ENCODE assay signal across 8 cellular contexts in genomic region chr3:37862219-37862711, GRCh38. TPM values are rescaled to one million over a fixed set of nuclear protein-coding genes. Genes with fewer than 3 reads are reported as not detected.
DNase-seq lines count a peak whose midpoint lies in the region; ATAC-seq, FAIRE-seq and TF ChIP-seq lines count a peak whose summit lies in the region.

No MANE protein-coding gene starts in this region.

- H3K4me3 Mint-ChIP-seq in activated T-cell treated with anti-CD3 and anti-CD28 coated beads, Interleukin-2, amount 50 U/mL, for 24 hours, result peak overlapping the region; percentile 79

- peaks cover 23% of the 10 kb centered on the region for H3K4me1 Mint-ChIP-seq in activated T-cell treated with anti-CD3 and anti-CD28 coated beads, Interleukin-2, amount 50 U/mL, for 24 hours (ENCODE audit: low read depth)

- no peaks in the 10 kb centered on the region for H3K36me3 ChIP-seq in neuron (ENCODE audit: insufficient read depth, low read length)

- peak overlapping the region; percentile 7 for H2AFZ ChIP-seq in neuron (ENCODE audit: low read depth, low read length)

- H3K9me3 ChIP-seq in neuron (ENCODE audit: low read length), result no peaks in the 10 kb centered on the region

- H3K9me3 Mint-ChIP-seq in activated T-cell treated with anti-CD3 and anti-CD28 coated beads, Interleukin-2, amount 50 U/mL, for 24 hours, result no peaks in the 10 kb centered on the region

- peaks cover 26% of the 10 kb centered on the region for H3K27me3 Mint-ChIP-seq in activated T-cell treated with anti-CD3 and anti-CD28 coated beads, Interleukin-2, amount 50 U/mL, for 24 hours

- peak; percentile 32 for FAIRE-seq in urothelium cell line (lab: Jason Lieb, UNC)

- no peaks in the 10 kb centered on the region for H3K27me3 ChIP-seq in neuron (ENCODE audit: insufficient read depth, low read length)

- H3K4me1 ChIP-seq in neuron (ENCODE audit: insufficient read depth, low read length), result peaks cover 19% of the 10 kb centered on the region

- ATAC-seq in GM21360 (IDR thresholded peaks at IDR 0.05; ENCODE audit: unreplicated experiment), result no peak

- no peaks in the 10 kb centered on the region for H3K36me3 Mint-ChIP-seq in activated T-cell treated with anti-CD3 and anti-CD28 coated beads, Interleukin-2, amount 50 U/mL, for 24 hours (ENCODE audit: low read depth)

- peak overlapping the region; percentile 50 for H3K27ac Mint-ChIP-seq in activated T-cell treated with anti-CD3 and anti-CD28 coated beads, Interleukin-2, amount 50 U/mL, for 24 hours

- peak overlapping the region; percentile 73 for H3K4me3 ChIP-seq in fibroblast of the aortic adventitia (ENCODE audit: low read depth, low read length)
- H3K4me3 ChIP-seq in neuron (ENCODE audit: low read length), result peak overlapping the region; percentile 49

- peak; percentile 57 for DNase-seq in AG20443 (ENCODE audit: low spot score)
- peak; percentile 52 for DNase-seq in HuH-7.5 (ENCODE audit: low spot score)
- peak; percentile 67 for DNase-seq in activated T-cell treated with anti-CD3 and anti-CD28 coated beads, Interleukin-2, amount 50 U/mL, for 24 hours
- DNase-seq in fibroblast of the aortic adventitia (ENCODE audit: low read depth), result peak; percentile 43
- peak; percentile 58 for DNase-seq in urothelium cell line (ENCODE audit: low spot score)
- DNase-seq in activated gamma-delta T cell treated with Interleukin-2 at 50 U/mL for 16 hours, result no peak

- TF ChIP-seq CTCF in fibroblast of the aortic adventitia (IDR thresholded peaks at IDR 0.05; ENCODE audit: insufficient read depth, low read length), result no peak

RNA-seq across cellular contexts. Expression of gene CTDSPL, which starts 0.6 kb away (rescaled TPM):
- total RNA-seq in fibroblast of the aortic adventitia (ENCODE audit: low replicate concordance), result 30.1 and 33.6 TPM in 2 replicates
